8 cellular contexts compared by ENCODE assay signal in the genomic region with DNA sequence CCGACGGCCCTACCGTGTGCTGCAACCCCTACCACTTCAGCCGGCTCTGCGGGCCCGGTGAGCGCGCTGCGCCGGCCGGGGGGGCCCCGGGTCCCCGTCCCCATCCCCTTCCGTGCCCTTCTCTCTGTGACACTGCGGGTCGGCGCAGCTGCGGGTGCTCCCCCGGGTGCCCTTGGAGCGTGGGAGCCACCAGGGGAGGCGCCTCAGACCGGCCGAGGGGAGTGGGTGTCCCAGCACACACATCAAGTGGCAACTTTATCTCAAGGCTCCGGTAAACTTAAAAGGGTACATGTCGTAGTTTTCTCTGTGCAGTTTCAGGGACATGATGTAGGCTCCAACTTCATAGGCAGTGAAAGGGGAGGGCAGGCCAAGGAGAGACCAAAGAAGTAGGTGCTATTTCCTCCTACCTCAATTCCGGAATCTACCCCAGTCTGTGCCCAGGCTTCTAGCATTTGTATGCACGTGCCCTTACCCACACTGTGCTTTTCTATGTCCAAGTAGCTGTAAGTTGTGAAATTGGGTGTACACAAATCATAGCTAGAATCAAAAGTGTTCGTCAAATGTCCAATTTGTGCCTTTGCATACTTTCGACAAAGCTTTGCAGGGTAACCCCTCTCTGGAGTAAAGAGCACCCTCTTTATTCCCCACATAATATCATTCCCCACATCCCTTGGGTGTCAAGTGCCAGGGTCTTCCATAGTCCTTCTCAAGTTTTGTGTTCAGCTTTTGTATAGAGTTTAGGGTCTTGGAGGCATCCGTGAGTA. TPM values are rescaled to one million over a fixed set of nuclear protein-coding genes. Genes with fewer than 3 reads are reported as not detected.
DNase-seq lines count a peak whose midpoint lies in the region; ATAC-seq and TF ChIP-seq lines count a peak whose summit lies in the region.

No MANE protein-coding gene starts in this region.

- H3K79me2 ChIP-seq in HCT116 (ENCODE audit: insufficient read depth, low read length), result peaks cover 13% of the 10 kb centered on the region
- H3K79me2 ChIP-seq in SU-DHL-6 (ENCODE audit: insufficient read depth, low read length), result no peaks in the 10 kb centered on the region

- H4K20me1 ChIP-seq in HCT116 (ENCODE audit: insufficient read depth) (no peaks in the 10 kb centered on the region), SU-DHL-6 (ENCODE audit: low read depth, low read length) (no peaks in the 10 kb centered on the region)

- H3K4me1 ChIP-seq in HCT116 (ENCODE audit: control insufficient read depth in 1 of 2, insufficient read depth in 2 of 2, low read length in 2 of 2), result peaks cover 48 to 69% of the 10 kb centered on the region in 2 experiments
- peaks cover 0 to 66% (median 19%) of the 10 kb centered on the region in 3 donors for H3K4me1 ChIP-seq in gastroesophageal sphincter
- peaks cover 0 to 65% (median 55%) of the 10 kb centered on the region in 4 donors for H3K4me1 ChIP-seq in sigmoid colon

- 44 to 45% methylated on average over 3 to 5 of the region's 30 CpGs for WGBS in gastroesophageal sphincter (ENCODE audit: low coverage in 1 of 2), 2 donors
- 3 to 14% methylated on average over 30 of the region's 30 CpGs for WGBS in sigmoid colon, 2 donors

- BruUV-seq in HCT116 (replicated peaks; lab: Mats Ljungman, UMichigan), result no TSS peak

- intact Hi-C loops in HCT116 (cut with micrococcal nuclease) (loop anchor here (5.0 kb wide), 1 partner anchor 148 kb away; no protein-coding TSS in a partner anchor), sigmoid colon (cut with DNase I) (no loop called here)

- TF ChIP-seq POLR2A in HCT116 (IDR thresholded peaks at IDR 0.05; ENCODE audit: borderline replicate concordance, extremely low read depth, insufficient read depth, insufficient read length) (no peak), gastroesophageal sphincter (IDR thresholded peaks at IDR 0.05) (no peak), sigmoid colon (IDR thresholded peaks at IDR 0.05) (no peak)

- peaks cover 5% of the 10 kb centered on the region; the same call in 1 of the 2 replicates for H3F3A ChIP-seq in SU-DHL-6 (ENCODE audit: insufficient read depth)

- H3K4me3 ChIP-seq in HCT116 (replicated peaks in 1 of 2; ENCODE audit: low read depth in 1 of 2, low read length in 2 of 2) (peak overlapping the region; percentile 53 to 74), SU-DHL-6 (ENCODE audit: insufficient read depth, low read length, poor library complexity, severe bottlenecking) (no peak overlapping the region), gastroesophageal sphincter (peak overlapping the region; percentile 39 to 74), sigmoid colon (peak overlapping the region; percentile 57 to 72 (median 66))

- peak overlapping the region; percentile 99 for H3K4me2 ChIP-seq in HCT116 (ENCODE audit: low read length)
- peak overlapping the region; percentile 76 for H3K4me2 ChIP-seq in SU-DHL-6 (ENCODE audit: low read depth, low read length, poor library complexity, severe bottlenecking)

- no peak for ATAC-seq in HCT116
- ATAC-seq in gastroesophageal sphincter, result no peak
- no peak for ATAC-seq in HG03039 (IDR thresholded peaks at IDR 0.05; ENCODE audit: unreplicated experiment)

- TF ChIP-seq CTCF in HCT116 (IDR thresholded peaks at IDR 0.05 in 2 of 3, conservative IDR thresholded peaks at IDR 0.05 in 1 of 3; ENCODE audit: borderline replicate concordance in 1 of 3, insufficient read depth in 1 of 3, low read depth in 2 of 3, low read length in 2 of 3) (no peak), SU-DHL-6 (IDR thresholded peaks at IDR 0.05; ENCODE audit: insufficient read depth, low read length, poor library complexity, severe bottlenecking) (no peak), gastroesophageal sphincter (IDR thresholded peaks at IDR 0.05) (no peak), sigmoid colon (IDR thresholded peaks at IDR 0.05) (no peak)

- no peaks in the 10 kb centered on the region for H3K9me3 ChIP-seq in HCT116 (ENCODE audit: control insufficient read depth in 1 of 2, insufficient read depth in 1 of 2, low read depth in 1 of 2, low read length in 2 of 2)
- H3K9me3 ChIP-seq in SU-DHL-6 (ENCODE audit: insufficient read depth, low read length), result no peaks in the 10 kb centered on the region
- H3K9me3 ChIP-seq in gastroesophageal sphincter, result no peaks in the 10 kb centered on the region
- H3K9me3 ChIP-seq in sigmoid colon, result no peaks in the 10 kb centered on the region

- TF ChIP-seq RAD21 in HCT116 (IDR thresholded peaks at IDR 0.05; ENCODE audit: low read depth), result no peak

- H3K9me2 ChIP-seq in HCT116 (ENCODE audit: insufficient read depth), result no peaks in the 10 kb centered on the region
- no peaks in the 10 kb centered on the region for H3K9me2 ChIP-seq in SU-DHL-6 (replicated peaks; ENCODE audit: insufficient read depth, low read length)

- H3K9ac ChIP-seq in HCT116 (ENCODE audit: low read length), result peak overlapping the region; percentile 68
- no peak overlapping the region for H3K9ac ChIP-seq in SU-DHL-6 (ENCODE audit: low read length)

- POLR2A ChIA-PET in HCT116 (lab: Charles Lee), result interaction anchor here (1.0 kb wide), 1 partner anchor 10 kb away, joined by 3 read pairs; no protein-coding TSS in a partner anchor

- H3K27ac ChIP-seq in HCT116 (ENCODE audit: low read depth, low read length) (peak overlapping the region; percentile 79; the same call in 1 of the 2 replicates), SU-DHL-6 (ENCODE audit: low read depth, low read length) (no peak overlapping the region), gastroesophageal sphincter (peak overlapping the region in 3 of 4 donors; percentile 74 to 91 (median 90)), sigmoid colon (peak overlapping the region; percentile 87 to 92 (median 88))

- H3K36me3 ChIP-seq in HCT116 (ENCODE audit: control insufficient read depth in 1 of 2, insufficient read depth in 2 of 2, low read length in 2 of 2), result no peaks in the 10 kb centered on the region
- H3K36me3 ChIP-seq in SU-DHL-6 (ENCODE audit: low read length), result no peaks in the 10 kb centered on the region
- H3K36me3 ChIP-seq in gastroesophageal sphincter, result no peaks in the 10 kb centered on the region
- no peaks in the 10 kb centered on the region for H3K36me3 ChIP-seq in sigmoid colon

- no peak overlapping the region for H2AFZ ChIP-seq in HCT116 (ENCODE audit: low read depth, low read length, poor library complexity, severe bottlenecking)
- H2AFZ ChIP-seq in SU-DHL-6 (ENCODE audit: low read depth, low read length, severe bottlenecking), result no peak overlapping the region

- no peak for TF ChIP-seq EP300 in gastroesophageal sphincter (IDR thresholded peaks at IDR 0.05)
- no peak for TF ChIP-seq EP300 in sigmoid colon (IDR thresholded peaks at IDR 0.05)

- no peak for DNase-seq in HCT116 (ENCODE audit: low read depth, low spot score)
- no peak for DNase-seq in sigmoid colon
- DNase-seq in NCI-H526 (lab: John Stamatoyannopoulos, UW), result no peak
- no peak for DNase-seq in NCI-H2196 (lab: John Stamatoyannopoulos, UW; ENCODE audit: unreplicated experiment)
- DNase-seq in cerebellum (ENCODE audit: low spot score), result no peak

- CTCF ChIA-PET in HCT116 (lab: Charles Lee), result no interaction called here

- H3K27me3 ChIP-seq in HCT116 (ENCODE audit: insufficient read depth, low read length), result no peaks in the 10 kb centered on the region
- H3K27me3 ChIP-seq in SU-DHL-6 (ENCODE audit: low read length), result no peaks in the 10 kb centered on the region
- no peaks in the 10 kb centered on the region for H3K27me3 ChIP-seq in gastroesophageal sphincter
- no peaks in the 10 kb centered on the region for H3K27me3 ChIP-seq in sigmoid colon

- RAD21 ChIA-PET in HCT116 (lab: Charles Lee; ENCODE audit: low non-redundant PET in 1 of 2, low total read pairs in 2 of 2, uncharacterized antibody in 2 of 2, unreplicated experiment in 2 of 2), result interaction anchor here in 1 of 2 experiments (0.8 kb wide), 1 partner anchor 81 kb away, joined by 3 read pairs; no protein-coding TSS in a partner anchor

TF ChIP-seq in HCT116, 20 proteins besides CTCF, POLR2A, EP300 and RAD21 (continues in another document):
- TF ChIP-seq ZNF274 (IDR thresholded peaks at IDR 0.05; ENCODE audit: low read depth, low read length), result no peak
- no peak for TF ChIP-seq EZH2 (IDR thresholded peaks at IDR 0.05)
- TF ChIP-seq, protein P1, sequence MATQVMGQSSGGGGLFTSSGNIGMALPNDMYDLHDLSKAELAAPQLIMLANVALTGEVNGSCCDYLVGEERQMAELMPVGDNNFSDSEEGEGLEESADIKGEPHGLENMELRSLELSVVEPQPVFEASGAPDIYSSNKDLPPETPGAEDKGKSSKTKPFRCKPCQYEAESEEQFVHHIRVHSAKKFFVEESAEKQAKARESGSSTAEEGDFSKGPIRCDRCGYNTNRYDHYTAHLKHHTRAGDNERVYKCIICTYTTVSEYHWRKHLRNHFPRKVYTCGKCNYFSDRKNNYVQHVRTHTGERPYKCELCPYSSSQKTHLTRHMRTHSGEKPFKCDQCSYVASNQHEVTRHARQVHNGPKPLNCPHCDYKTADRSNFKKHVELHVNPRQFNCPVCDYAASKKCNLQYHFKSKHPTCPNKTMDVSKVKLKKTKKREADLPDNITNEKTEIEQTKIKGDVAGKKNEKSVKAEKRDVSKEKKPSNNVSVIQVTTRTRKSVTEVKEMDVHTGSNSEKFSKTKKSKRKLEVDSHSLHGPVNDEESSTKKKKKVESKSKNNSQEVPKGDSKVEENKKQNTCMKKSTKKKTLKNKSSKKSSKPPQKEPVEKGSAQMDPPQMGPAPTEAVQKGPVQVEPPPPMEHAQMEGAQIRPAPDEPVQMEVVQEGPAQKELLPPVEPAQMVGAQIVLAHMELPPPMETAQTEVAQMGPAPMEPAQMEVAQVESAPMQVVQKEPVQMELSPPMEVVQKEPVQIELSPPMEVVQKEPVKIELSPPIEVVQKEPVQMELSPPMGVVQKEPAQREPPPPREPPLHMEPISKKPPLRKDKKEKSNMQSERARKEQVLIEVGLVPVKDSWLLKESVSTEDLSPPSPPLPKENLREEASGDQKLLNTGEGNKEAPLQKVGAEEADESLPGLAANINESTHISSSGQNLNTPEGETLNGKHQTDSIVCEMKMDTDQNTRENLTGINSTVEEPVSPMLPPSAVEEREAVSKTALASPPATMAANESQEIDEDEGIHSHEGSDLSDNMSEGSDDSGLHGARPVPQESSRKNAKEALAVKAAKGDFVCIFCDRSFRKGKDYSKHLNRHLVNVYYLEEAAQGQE (IDR thresholded peaks at IDR 0.05; ENCODE audit: low read depth), result no peak
- TF ChIP-seq CEBPB (IDR thresholded peaks at IDR 0.05; ENCODE audit: low read depth), result no peak
- no peak for TF ChIP-seq FOSL1 (IDR thresholded peaks at IDR 0.05; ENCODE audit: low read depth)
- TF ChIP-seq, protein P2, sequence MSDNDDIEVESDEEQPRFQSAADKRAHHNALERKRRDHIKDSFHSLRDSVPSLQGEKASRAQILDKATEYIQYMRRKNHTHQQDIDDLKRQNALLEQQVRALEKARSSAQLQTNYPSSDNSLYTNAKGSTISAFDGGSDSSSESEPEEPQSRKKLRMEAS (IDR thresholded peaks at IDR 0.05), result no peak
- no peak for TF ChIP-seq POLR2AphosphoS5 (IDR thresholded peaks at IDR 0.05; ENCODE audit: low read depth, low read length)
- TF ChIP-seq JUND (IDR thresholded peaks at IDR 0.05), result no peak
- TF ChIP-seq ZFX (IDR thresholded peaks at IDR 0.05), result no peak

RNA-seq across cellular contexts. Expression of a gene that starts 2.2 kb away (rescaled TPM):
- total RNA-seq in HCT116 (2021; ENCODE audit: unreplicated experiment), result 6.6 TPM
- polyA plus RNA-seq in HCT116 (2012), result 2.9 and 3.0 TPM in 2 replicates
- total RNA-seq in gastroesophageal sphincter, result 10 to 100 TPM in 3 of 4 donors, 1 to 10 TPM in 1; 9.9 to 11.2 (median 10.9) TPM
- total RNA-seq in sigmoid colon, result 1 to 10 TPM; 4.8 to 8.0 (median 5.8) TPM
- 1 to 10 TPM; 1.8 to 9.2 (median 1.8) TPM for polyA plus RNA-seq in sigmoid colon
- total RNA-seq in cerebellum, result 10.8 TPM
